In genomic region chr17:50146230-50146926, GRCh38 we compare ENCODE assay signal across 8 cellular contexts. TPM values are rescaled to one million over a fixed set of nuclear protein-coding genes. Genes with fewer than 3 reads are reported as not detected.
DNase-seq lines count a peak whose midpoint lies in the region; ATAC-seq, FAIRE-seq and TF ChIP-seq lines count a peak whose summit lies in the region.

No MANE protein-coding gene starts in this region.

- peak; percentile 51 for FAIRE-seq in HTR-8/SVneo (lab: Jason Lieb, UNC)

- peaks cover 31% of the 10 kb centered on the region for H3K4me1 ChIP-seq in ACC112 (ENCODE audit: control insufficient read depth, insufficient read depth, low read length, unreplicated experiment)
- peaks cover 10 to 17% of the 10 kb centered on the region in 2 donors for H3K4me1 ChIP-seq in breast epithelium
- H3K4me1 ChIP-seq in muscle layer of colon (ENCODE audit: insufficient read depth, low read length): peaks cover 42% of the 10 kb centered on the region

- no peak overlapping the region for H2AFZ ChIP-seq in ACC112 (ENCODE audit: low read length, unreplicated experiment)

- TF ChIP-seq POLR2A in breast epithelium (IDR thresholded peaks at IDR 0.05): no peak

- H3K9me3 ChIP-seq in breast epithelium (no peaks in the 10 kb centered on the region), muscle layer of colon (ENCODE audit: low read length) (no peaks in the 10 kb centered on the region)

- no peak for TF ChIP-seq CTCF in breast epithelium (IDR thresholded peaks at IDR 0.05)

- H3K27me3 ChIP-seq in ACC112 (ENCODE audit: insufficient read depth, low read length) (no peaks in the 10 kb centered on the region), breast epithelium (no peaks in the 10 kb centered on the region), muscle layer of colon (ENCODE audit: control insufficient read depth in 1 of 2, insufficient read depth in 2 of 2, low read length in 2 of 2) (no peaks in the 10 kb centered on the region)

- peaks cover 8% of the 10 kb centered on the region; the same call in 1 of the 2 replicates for H3K36me3 ChIP-seq in ACC112 (ENCODE audit: insufficient read depth, low read length)
- no peaks in the 10 kb centered on the region for H3K36me3 ChIP-seq in breast epithelium
- H3K36me3 ChIP-seq in muscle layer of colon (ENCODE audit: insufficient read depth, low read length): peaks cover 38% of the 10 kb centered on the region

- H3K79me2 ChIP-seq in ACC112 (ENCODE audit: control insufficient read depth, insufficient read depth, low read length, unreplicated experiment): peaks cover 61% of the 10 kb centered on the region

- H3K4me3 ChIP-seq in ACC112 (ENCODE audit: low read depth, low read length) (peak overlapping the region; percentile 95), breast epithelium (peak overlapping the region in 2 of 3 donors; percentile 81 to 90), muscle layer of colon (ENCODE audit: low read depth in 1 of 2, low read length in 2 of 2) (peak overlapping the region; percentile 2 to 74)

- intact Hi-C loops in breast epithelium (cut with DNase I; ENCODE audit: low total_unique reads): no loop called here

- H3K27ac ChIP-seq in ACC112 (ENCODE audit: low read depth, low read length): no peak overlapping the region
- peak overlapping the region in 1 of 2 donors; percentile 94 for H3K27ac ChIP-seq in breast epithelium
- peak overlapping the region; percentile 50 for H3K27ac ChIP-seq in muscle layer of colon (ENCODE audit: low read depth, low read length)

- no peak for ATAC-seq in HG02798 (IDR thresholded peaks at IDR 0.05; ENCODE audit: poor library complexity, unreplicated experiment)

- DNase-seq in HTR-8/SVneo (ENCODE audit: insufficient read length, low spot score) (no peak), breast epithelium (ENCODE audit: low spot score in 2 of 2) (no peak), midbrain (lab: John Stamatoyannopoulos, UW) (no peak), DMS 273 (lab: John Stamatoyannopoulos, UW; ENCODE audit: unreplicated experiment) (no peak)
- DNase-seq in central memory CD4-positive, alpha-beta T cell: no peak

- peak overlapping the region; percentile 54 for H3K9ac ChIP-seq in muscle layer of colon (ENCODE audit: low read length)

RNA-seq across cellular contexts. Expression of gene PPP1R9B, which starts 4.1 kb away (rescaled TPM):
- 10 to 100 TPM; 21.8 to 24.9 (median 22.7) TPM for total RNA-seq in breast epithelium

RNA-seq across cellular contexts. Expression of gene SAMD14, which starts 16.4 kb away (rescaled TPM):
- under 1 TPM in 2 of 3 donors, not detected in 1; 0.16 to 0.98 TPM for total RNA-seq in breast epithelium

RNA-seq across cellular contexts. Expression of gene SGCA, which starts 19.4 kb away (rescaled TPM):
- total RNA-seq in breast epithelium: 1 to 10 TPM in 1 of 3 donors, under 1 TPM in 2; 0.33 to 2.6 (median 0.73) TPM

RNA-seq across cellular contexts. Expression of gene PDK2, which starts 51.2 kb away (rescaled TPM):
- 10 to 100 TPM; 28.2 to 53.4 (median 30.5) TPM for total RNA-seq in breast epithelium

RNA-seq across cellular contexts. Expression of gene COL1A1, which starts 55.1 kb away (rescaled TPM):
- 10 to 100 TPM; 23.4 to 67.2 (median 44.5) TPM for total RNA-seq in breast epithelium

Comparison
In these comparisons a context has a peak if more than half of its experiments do, and no peak if none do; other contexts are left out.
1. H3K4me3 ChIP-seq: peak in every context shown above with its lines; median percentile 95 in ACC112; 86 in breast epithelium; 38 in muscle layer of colon.